In the genomic region with DNA sequence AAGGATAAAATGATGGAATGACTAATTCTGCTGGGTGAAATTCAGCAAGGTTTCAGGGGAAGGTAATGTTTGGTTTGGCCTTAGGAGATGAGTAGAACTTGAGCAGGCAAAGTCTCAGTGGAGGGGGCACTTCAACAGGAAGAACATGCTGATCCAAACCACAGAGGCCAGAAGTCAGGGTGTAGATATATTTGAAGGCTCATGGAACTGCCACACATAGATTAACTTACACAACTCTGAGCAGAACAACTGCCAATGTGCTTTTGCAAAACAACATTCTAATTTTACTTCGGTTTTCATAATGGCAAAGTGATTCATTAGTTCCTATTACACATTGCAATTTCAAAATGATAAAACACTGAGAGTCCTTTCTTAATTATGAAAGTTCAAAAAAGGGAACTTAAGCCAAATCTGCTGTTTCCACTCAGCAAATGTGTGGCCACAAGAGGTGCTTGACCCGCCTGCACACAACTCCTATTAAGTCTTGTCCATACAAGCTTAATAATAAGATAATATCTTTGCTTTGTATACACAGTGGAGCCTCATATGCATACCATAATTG, we compare ENCODE assay signal across 8 cellular contexts.
DNase-seq lines count a peak whose midpoint lies in the region; ATAC-seq and TF ChIP-seq lines count a peak whose summit lies in the region.

No MANE protein-coding gene starts in this region.

- no peaks in the 10 kb centered on the region for H3K4me1 Mint-ChIP-seq in GM23338
- peaks cover 0 to 5% (median 1%) of the 10 kb centered on the region in 4 donors for H3K4me1 Mint-ChIP-seq in CD4-positive, alpha-beta memory T cell

- peak; percentile 65 for ATAC-seq in GM18520 (IDR thresholded peaks at IDR 0.05; ENCODE audit: unreplicated experiment)
- ATAC-seq in HG02885 (IDR thresholded peaks at IDR 0.05; ENCODE audit: poor library complexity, unreplicated experiment), result peak; percentile 89
- ATAC-seq in lung (ENCODE audit: insufficient read depth, low FRiP score), result peak; percentile 85
- ATAC-seq in GM23338, result no peak

- POLR2A ChIA-PET in CD4-positive, alpha-beta memory T cell (lab: Charles Lee; ENCODE audit: partially characterized antibody), result no interaction called here

- no peaks in the 10 kb centered on the region for H3K79me2 ChIP-seq in GM23338 (replicated peaks; ENCODE audit: insufficient read depth)

- WGBS in lung, 2 donors, result 17 to 23% methylated on average over 2 of the region's 2 CpGs

- H3K4me3 Mint-ChIP-seq in GM23338, result no peak overlapping the region
- H3K4me3 Mint-ChIP-seq in CD4-positive, alpha-beta memory T cell, result no peak overlapping the region

- H3K27me3 ChIP-seq in lung (ENCODE audit: control insufficient read depth, insufficient read depth) (no peaks in the 10 kb centered on the region), GM23338 (ENCODE audit: insufficient read depth) (no peaks in the 10 kb centered on the region)
- H3K27me3 ChIP-seq in CD4-positive, alpha-beta memory T cell (ENCODE audit: insufficient read depth, low read length), result no peaks in the 10 kb centered on the region

- H2AFZ ChIP-seq in GM23338, result no peak overlapping the region

- CTCF ChIA-PET in CD4-positive, alpha-beta memory T cell (lab: Charles Lee; ENCODE audit: partially characterized antibody), result no interaction called here

- H3F3A ChIP-seq in GM23338 (replicated peaks; ENCODE audit: low read depth), result no peaks in the 10 kb centered on the region

- H3K36me3 ChIP-seq in lung (ENCODE audit: control insufficient read depth in 2 of 2, insufficient read depth in 2 of 2, low read length in 2 of 2), result no peaks in the 10 kb centered on the region
- H3K36me3 ChIP-seq in GM23338 (ENCODE audit: insufficient read depth), result no peaks in the 10 kb centered on the region; the same call in 1 of the 2 replicates
- H3K36me3 ChIP-seq in CD4-positive, alpha-beta memory T cell (ENCODE audit: insufficient read depth, low read length), result no peaks in the 10 kb centered on the region

- H3K27ac ChIP-seq in lung (ENCODE audit: low read depth in 1 of 2, low read length in 1 of 2), result no peak overlapping the region
- no peak overlapping the region for H3K27ac ChIP-seq in GM23338 (ENCODE audit: low read depth)
- H3K27ac ChIP-seq in CD4-positive, alpha-beta memory T cell (ENCODE audit: low read depth, low read length), result no peak overlapping the region

- TF ChIP-seq CTCF in lung (IDR thresholded peaks at IDR 0.05; ENCODE audit: control extremely low read depth, extremely low read depth) (no peak), GM23338 (conservative IDR thresholded peaks at IDR 0.05; ENCODE audit: low read depth in 2 of 2) (no peak)

- no peak overlapping the region for H3K4me3 ChIP-seq in lung
- H3K4me3 ChIP-seq in GM23338, result no peak overlapping the region
- no peak overlapping the region for H3K4me3 ChIP-seq in CD4-positive, alpha-beta memory T cell (ENCODE audit: low read length in 2 of 2)

- no peaks in the 10 kb centered on the region for H3K9me3 ChIP-seq in lung (ENCODE audit: control insufficient read depth in 2 of 2, insufficient read depth in 1 of 2, low read length in 1 of 2)
- H3K9me3 ChIP-seq in CD4-positive, alpha-beta memory T cell (ENCODE audit: control insufficient read depth in 1 of 2, low read length in 2 of 2), result no peaks in the 10 kb centered on the region

- no peak overlapping the region for H3K27ac Mint-ChIP-seq in GM23338
- H3K27ac Mint-ChIP-seq in CD4-positive, alpha-beta memory T cell, result no peak overlapping the region

- H4K20me1 ChIP-seq in GM23338 (replicated peaks; ENCODE audit: insufficient read depth), result no peaks in the 10 kb centered on the region

- H3K9me2 ChIP-seq in GM23338 (ENCODE audit: insufficient read depth), result no peaks in the 10 kb centered on the region

- H3K36me3 Mint-ChIP-seq in GM23338 (ENCODE audit: low read depth), result no peaks in the 10 kb centered on the region
- H3K36me3 Mint-ChIP-seq in CD4-positive, alpha-beta memory T cell, result no peaks in the 10 kb centered on the region

- H3K9me3 Mint-ChIP-seq in GM23338, result no peaks in the 10 kb centered on the region
- no peaks in the 10 kb centered on the region for H3K9me3 Mint-ChIP-seq in CD4-positive, alpha-beta memory T cell

- H3K4me2 ChIP-seq in GM23338, result no peak overlapping the region

- intact Hi-C loops in CD4-positive, alpha-beta memory T cell (cut with micrococcal nuclease), result no loop called here

- DNase-seq in SKM-1 treated with dmso at 0.1 percent for 144 hours (lab: John Stamatoyannopoulos, UW; ENCODE audit: unreplicated experiment) (peak; percentile 81), lung (ENCODE audit: low spot score) (peak; percentile 49), GM23338 (ENCODE audit: low spot score) (no peak), NCI-H146 (lab: John Stamatoyannopoulos, UW) (no peak)
- DNase-seq in activated naive CD4-positive, alpha-beta T cell treated with anti-CD3 and anti-CD28 coated beads, Interleukin-2, amount 50 U/mL, for 16 hours, result no peak
- DNase-seq in CD4-positive, alpha-beta memory T cell, result no peak

- H3K4me1 ChIP-seq in lung (ENCODE audit: control insufficient read depth in 2 of 2, insufficient read depth in 2 of 2, low read length in 2 of 2) (no peaks in the 10 kb centered on the region), GM23338 (ENCODE audit: insufficient read depth) (no peaks in the 10 kb centered on the region)
- H3K4me1 ChIP-seq in CD4-positive, alpha-beta memory T cell (ENCODE audit: insufficient read depth, low read length), result no peaks in the 10 kb centered on the region

- no peaks in the 10 kb centered on the region for H3K27me3 Mint-ChIP-seq in GM23338 (ENCODE audit: insufficient read depth, low read depth, poor library complexity)
- H3K27me3 Mint-ChIP-seq in CD4-positive, alpha-beta memory T cell, result peaks cover 0 to 5% of the 10 kb centered on the region in 2 donors

TF ChIP-seq in GM23338, 12 proteins besides CTCF, POLR2A, EP300 and RAD21 (continues in another document):
- TF ChIP-seq, protein P1, sequence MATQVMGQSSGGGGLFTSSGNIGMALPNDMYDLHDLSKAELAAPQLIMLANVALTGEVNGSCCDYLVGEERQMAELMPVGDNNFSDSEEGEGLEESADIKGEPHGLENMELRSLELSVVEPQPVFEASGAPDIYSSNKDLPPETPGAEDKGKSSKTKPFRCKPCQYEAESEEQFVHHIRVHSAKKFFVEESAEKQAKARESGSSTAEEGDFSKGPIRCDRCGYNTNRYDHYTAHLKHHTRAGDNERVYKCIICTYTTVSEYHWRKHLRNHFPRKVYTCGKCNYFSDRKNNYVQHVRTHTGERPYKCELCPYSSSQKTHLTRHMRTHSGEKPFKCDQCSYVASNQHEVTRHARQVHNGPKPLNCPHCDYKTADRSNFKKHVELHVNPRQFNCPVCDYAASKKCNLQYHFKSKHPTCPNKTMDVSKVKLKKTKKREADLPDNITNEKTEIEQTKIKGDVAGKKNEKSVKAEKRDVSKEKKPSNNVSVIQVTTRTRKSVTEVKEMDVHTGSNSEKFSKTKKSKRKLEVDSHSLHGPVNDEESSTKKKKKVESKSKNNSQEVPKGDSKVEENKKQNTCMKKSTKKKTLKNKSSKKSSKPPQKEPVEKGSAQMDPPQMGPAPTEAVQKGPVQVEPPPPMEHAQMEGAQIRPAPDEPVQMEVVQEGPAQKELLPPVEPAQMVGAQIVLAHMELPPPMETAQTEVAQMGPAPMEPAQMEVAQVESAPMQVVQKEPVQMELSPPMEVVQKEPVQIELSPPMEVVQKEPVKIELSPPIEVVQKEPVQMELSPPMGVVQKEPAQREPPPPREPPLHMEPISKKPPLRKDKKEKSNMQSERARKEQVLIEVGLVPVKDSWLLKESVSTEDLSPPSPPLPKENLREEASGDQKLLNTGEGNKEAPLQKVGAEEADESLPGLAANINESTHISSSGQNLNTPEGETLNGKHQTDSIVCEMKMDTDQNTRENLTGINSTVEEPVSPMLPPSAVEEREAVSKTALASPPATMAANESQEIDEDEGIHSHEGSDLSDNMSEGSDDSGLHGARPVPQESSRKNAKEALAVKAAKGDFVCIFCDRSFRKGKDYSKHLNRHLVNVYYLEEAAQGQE (IDR thresholded peaks at IDR 0.05; ENCODE audit: unreplicated experiment), result no peak
- TF ChIP-seq ZNF331 (CRISPR knock-in tag; IDR thresholded peaks at IDR 0.05; ENCODE audit: low read depth) (no peak), CREB1 (CRISPR knock-in tag; IDR thresholded peaks at IDR 0.05; ENCODE audit: low read depth) (no peak), EZH2phosphoT487 (IDR thresholded peaks at IDR 0.05; ENCODE audit: unreplicated experiment) (no peak)

Comparison
In these comparisons a context has a peak if more than half of its experiments do, and no peak if none do; other contexts are left out.
1. DNase-seq: peak in SKM-1 treated with dmso at 0.1 percent for 144 hours (single experiment) and lung (single experiment); none in GM23338 (single experiment), activated naive CD4-positive, alpha-beta T cell treated with anti-CD3 and anti-CD28 coated beads, Interleukin-2, amount 50 U/mL, for 16 hours (single experiment), CD4-positive, alpha-beta memory T cell (0 of 5) and NCI-H146 (single experiment).